8 cellular contexts compared by ENCODE assay signal in genomic region chr17:82240506-82241182, GRCh38. TPM values are rescaled to one million over a fixed set of nuclear protein-coding genes. Genes with fewer than 3 reads are reported as not detected.
DNase-seq lines count a peak whose midpoint lies in the region; ATAC-seq and TF ChIP-seq lines count a peak whose summit lies in the region.

No MANE protein-coding gene starts in this region.

- BruUV-seq in Panc1 (replicated peaks; lab: Mats Ljungman, UMichigan) (no TSS peak), PC-9 (replicated peaks; lab: Mats Ljungman, UMichigan) (no TSS peak)

- peaks cover 55% of the 10 kb centered on the region for H3K4me1 ChIP-seq in CD4-positive, CD25-positive, alpha-beta regulatory T cell (ENCODE audit: control insufficient read depth, insufficient read depth, low read length, poor library complexity, severe bottlenecking)
- peaks cover 92% of the 10 kb centered on the region for H3K4me1 ChIP-seq in Panc1 (ENCODE audit: control insufficient read depth, insufficient read depth, low read length)
- H3K4me1 ChIP-seq in PC-9 (replicated peaks; ENCODE audit: insufficient read depth) = peaks cover 8% of the 10 kb centered on the region

- CTCF ChIA-PET in Panc1 (lab: Charles Lee) = no interaction called here
- CTCF ChIA-PET in PC-9 (lab: Charles Lee) = no interaction called here

- H3K36me3 Mint-ChIP-seq in CD4-positive, CD25-positive, alpha-beta regulatory T cell = peaks cover 9% of the 10 kb centered on the region
- peaks cover 27% of the 10 kb centered on the region for H3K36me3 Mint-ChIP-seq in endothelial cell (ENCODE audit: low read depth, unreplicated experiment)
- peaks cover 20% of the 10 kb centered on the region for H3K36me3 Mint-ChIP-seq in progenitor cell of endocrine pancreas (ENCODE audit: insufficient read depth)

- no peak overlapping the region for H3K4me3 ChIP-seq in CD4-positive, CD25-positive, alpha-beta regulatory T cell (ENCODE audit: low read depth, low read length)
- H3K4me3 ChIP-seq in Panc1 (ENCODE audit: low read depth in 2 of 2, low read length in 2 of 2) (no peak overlapping the region), PC-9 (no peak overlapping the region)

- H3K27ac Mint-ChIP-seq in CD4-positive, CD25-positive, alpha-beta regulatory T cell = peak overlapping the region in 2 of 3 donors; percentile 31 to 69
- H3K27ac Mint-ChIP-seq in endothelial cell (ENCODE audit: unreplicated experiment) (no peak overlapping the region), progenitor cell of endocrine pancreas (peak overlapping the region; percentile 84)

- H3K4me3 Mint-ChIP-seq in CD4-positive, CD25-positive, alpha-beta regulatory T cell = peak overlapping the region in 3 of 4 donors; percentile 36 to 51 (median 50)
- H3K4me3 Mint-ChIP-seq in endothelial cell (ENCODE audit: unreplicated experiment) = peak overlapping the region; percentile 73
- H3K4me3 Mint-ChIP-seq in progenitor cell of endocrine pancreas (ENCODE audit: low read depth) = no peak overlapping the region

- H3K4me1 Mint-ChIP-seq in CD4-positive, CD25-positive, alpha-beta regulatory T cell = peaks cover 4 to 62% (median 20%) of the 10 kb centered on the region in 4 donors
- peaks cover 11% of the 10 kb centered on the region for H3K4me1 Mint-ChIP-seq in endothelial cell (ENCODE audit: unreplicated experiment)
- peaks cover 3% of the 10 kb centered on the region for H3K4me1 Mint-ChIP-seq in progenitor cell of endocrine pancreas (ENCODE audit: low read depth)

- in situ Hi-C loops in Panc1 (cut with HindIII; ENCODE audit: low pct_unique_long_range_greater_than_20kb, low sequenced_read_pairs) = no loop called here

- H2AFZ ChIP-seq in PC-9 = no peak overlapping the region

- TF ChIP-seq CTCF in Panc1 (IDR thresholded peaks at IDR 0.05) (no peak), endothelial cell (IDR thresholded peaks at IDR 0.05; ENCODE audit: unreplicated experiment) (no peak), progenitor cell of endocrine pancreas (IDR thresholded peaks at IDR 0.05; ENCODE audit: unreplicated experiment) (no peak), PC-9 (conservative IDR thresholded peaks at IDR 0.05) (no peak)

- H3K9me3 ChIP-seq in CD4-positive, CD25-positive, alpha-beta regulatory T cell (ENCODE audit: control insufficient read depth in 2 of 2, low read length in 2 of 2) = no peaks in the 10 kb centered on the region
- no peaks in the 10 kb centered on the region for H3K9me3 ChIP-seq in Panc1 (ENCODE audit: control insufficient read depth, insufficient read depth, low read depth, low read length)
- H3K9me3 ChIP-seq in PC-9 (ENCODE audit: insufficient read depth, low read depth) = no peaks in the 10 kb centered on the region

- H3K9me2 ChIP-seq in PC-9 (ENCODE audit: insufficient read depth) = no peaks in the 10 kb centered on the region

- H4K20me1 ChIP-seq in PC-9 (ENCODE audit: insufficient read depth) = peaks cover 81% of the 10 kb centered on the region

- no peaks in the 10 kb centered on the region for H3K9me3 Mint-ChIP-seq in CD4-positive, CD25-positive, alpha-beta regulatory T cell
- H3K9me3 Mint-ChIP-seq in endothelial cell (ENCODE audit: unreplicated experiment) = no peaks in the 10 kb centered on the region
- no peaks in the 10 kb centered on the region for H3K9me3 Mint-ChIP-seq in progenitor cell of endocrine pancreas (ENCODE audit: low read depth)

- no peak overlapping the region for H3K4me2 ChIP-seq in PC-9

- H3K79me2 ChIP-seq in PC-9 (ENCODE audit: low read depth) = peaks cover 8% of the 10 kb centered on the region; the same call in 1 of the 2 replicates

- H3K27ac ChIP-seq in CD4-positive, CD25-positive, alpha-beta regulatory T cell (ENCODE audit: insufficient read depth, low read length, poor library complexity, severe bottlenecking) = no peak overlapping the region
- H3K27ac ChIP-seq in Panc1 (ENCODE audit: low read length) (peak overlapping the region; percentile 94), PC-9 (no peak overlapping the region)

- peaks cover 81% of the 10 kb centered on the region; the same call in 1 of the 2 replicates for H3F3A ChIP-seq in PC-9 (ENCODE audit: insufficient read depth, low read depth)

- DNase-seq in CD4-positive, CD25-positive, alpha-beta regulatory T cell = peak in 1 of 3 donors; percentile 70
- DNase-seq in Panc1 (ENCODE audit: low read depth, low spot score) (no peak), endothelial cell (ENCODE audit: low spot score) (no peak), progenitor cell of endocrine pancreas (ENCODE audit: low spot score, unreplicated experiment) (no peak), NCI-H2081 treated with DMSO at 0.1 percent for 48 hours (lab: John Stamatoyannopoulos, UW) (no peak), PC-9 (no peak)

- H3K27me3 Mint-ChIP-seq in CD4-positive, CD25-positive, alpha-beta regulatory T cell = no peaks in the 10 kb centered on the region
- peaks cover 22% of the 10 kb centered on the region for H3K27me3 Mint-ChIP-seq in endothelial cell (ENCODE audit: unreplicated experiment)
- no peaks in the 10 kb centered on the region for H3K27me3 Mint-ChIP-seq in progenitor cell of endocrine pancreas

- intact Hi-C loops in Panc1 (cut with micrococcal nuclease; ENCODE audit: unreplicated experiment) (loop anchor here (5.0 kb wide), 2 partner anchors 82 to 97 kb away; no protein-coding TSS in a partner anchor), PC-9 (cut with micrococcal nuclease; ENCODE audit: unreplicated experiment) (loop anchor here (5.0 to 10.0 kb wide), 2 partner anchors 33 to 206 kb away; partner anchors contain the start of genes DCXR and RAC3)

- ATAC-seq in CD4-positive, CD25-positive, alpha-beta regulatory T cell (ENCODE audit: low read depth in 2 of 2) = no peak
- ATAC-seq in Panc1 = no peak
- no peak for ATAC-seq in HG03565 (IDR thresholded peaks at IDR 0.05; ENCODE audit: unreplicated experiment)
- ATAC-seq in GM18511 (IDR thresholded peaks at IDR 0.05; ENCODE audit: unreplicated experiment) = no peak

- POLR2A ChIA-PET in Panc1 (lab: Charles Lee) (interaction anchor here (0.5 to 0.6 kb wide), 3 partner anchors 13 to 315 kb away, joined by 3 to 7 read pairs (median 4); no protein-coding TSS in a partner anchor), PC-9 (lab: Charles Lee; ENCODE audit: unreplicated experiment) (no interaction called here)

- H3K27me3 ChIP-seq in CD4-positive, CD25-positive, alpha-beta regulatory T cell (ENCODE audit: control insufficient read depth, insufficient read depth, low read length) = no peaks in the 10 kb centered on the region
- H3K27me3 ChIP-seq in Panc1 (ENCODE audit: control insufficient read depth, insufficient read depth, low read length) (no peaks in the 10 kb centered on the region), PC-9 (ENCODE audit: insufficient read depth, low read depth) (no peaks in the 10 kb centered on the region)

- peaks cover 32% of the 10 kb centered on the region for H3K36me3 ChIP-seq in CD4-positive, CD25-positive, alpha-beta regulatory T cell (ENCODE audit: control insufficient read depth, insufficient read depth, low read length)
- peaks cover 2% of the 10 kb centered on the region for H3K36me3 ChIP-seq in Panc1 (ENCODE audit: control insufficient read depth, insufficient read depth, low read length)
- no peaks in the 10 kb centered on the region for H3K36me3 ChIP-seq in PC-9 (ENCODE audit: low read depth)

RNA-seq across cellular contexts. Expression of gene SLC16A3, which starts 11.8 kb away (rescaled TPM):
- 52.5 TPM for total RNA-seq in CD4-positive, CD25-positive, alpha-beta regulatory T cell
- polyA plus RNA-seq in CD4-positive, CD25-positive, alpha-beta regulatory T cell = 1 to 10 TPM; 1.5 to 3.3 (median 2.2) TPM
- total RNA-seq in Panc1 (2021; ENCODE audit: unreplicated experiment) (581 TPM), endothelial cell (ENCODE audit: unreplicated experiment) (76.2 TPM), progenitor cell of endocrine pancreas (5.4 and 5.9 TPM in 2 replicates), PC-9 (2021) (157 and 198 TPM in 2 replicates)
- 1,387 TPM for polyA plus RNA-seq in Panc1 (2012; ENCODE audit: insufficient read length)

RNA-seq across cellular contexts. Expression of gene CCDC57, which starts 28.0 kb away (rescaled TPM):
- total RNA-seq in CD4-positive, CD25-positive, alpha-beta regulatory T cell = 76.6 TPM
- polyA plus RNA-seq in CD4-positive, CD25-positive, alpha-beta regulatory T cell = 10 to 100 TPM; 27.7 to 38.9 (median 33.7) TPM
- total RNA-seq in Panc1 (2021; ENCODE audit: unreplicated experiment) (63.6 TPM), endothelial cell (ENCODE audit: unreplicated experiment) (37.2 TPM), progenitor cell of endocrine pancreas (79.0 and 79.3 TPM in 2 replicates), PC-9 (2021) (138 and 140 TPM in 2 replicates)
- 59.2 TPM for polyA plus RNA-seq in Panc1 (2012; ENCODE audit: insufficient read length)

RNA-seq across cellular contexts. Expression of gene CSNK1D, which starts 32.9 kb away (rescaled TPM):
- total RNA-seq in CD4-positive, CD25-positive, alpha-beta regulatory T cell = 333 TPM
- 10 to 100 TPM; 41.2 to 50.3 (median 48.6) TPM for polyA plus RNA-seq in CD4-positive, CD25-positive, alpha-beta regulatory T cell
- total RNA-seq in Panc1 (2021; ENCODE audit: unreplicated experiment) (234 TPM), endothelial cell (ENCODE audit: unreplicated experiment) (149 TPM), progenitor cell of endocrine pancreas (224 and 227 TPM in 2 replicates), PC-9 (2021) (151 and 181 TPM in 2 replicates)
- 316 TPM for polyA plus RNA-seq in Panc1 (2012; ENCODE audit: insufficient read length)
